Comparison of ENCODE assay signal across 10 cellular contexts in the genomic region with DNA sequence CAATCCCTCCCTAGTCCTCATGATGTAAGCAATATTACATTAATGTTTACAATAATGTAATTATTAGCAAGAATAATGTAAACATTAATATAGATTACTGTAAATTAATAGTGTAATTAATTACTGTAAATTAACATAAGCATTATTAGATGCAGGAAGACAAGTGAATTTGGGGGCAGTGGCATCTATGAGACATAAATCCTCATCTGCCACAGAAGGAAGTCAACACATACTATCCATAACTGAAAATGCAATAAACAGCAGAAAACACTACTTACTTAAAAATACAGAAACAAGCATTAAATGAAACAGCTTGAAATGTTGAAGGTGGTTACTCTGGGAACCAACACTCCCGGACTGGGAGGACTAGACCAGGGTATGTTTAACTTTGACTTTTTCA. TPM values are rescaled to one million over a fixed set of nuclear protein-coding genes. Genes with fewer than 3 reads are reported as not detected.
DNase-seq lines count a peak whose midpoint lies in the region; ATAC-seq and TF ChIP-seq lines count a peak whose summit lies in the region.
"Had no signal": no experiment of that assay in that cellular context is flagged by ENCODE, and none has a peak within 500 bp of the region (broad histone marks: within the 10 kb centered on the region; RNA-seq: fewer than 3 reads in every experiment).

No MANE protein-coding gene starts in this region.

- H3K9me2 ChIP-seq in neural cell (ENCODE audit: insufficient read depth, low read length): no peaks in the 10 kb centered on the region

- H3K27me3 ChIP-seq in BLaER1 treated with 17β-estradiol and CSF1 and Interleukin-3, amounts not matched to agents 10 nM and 100 nM: no peaks in the 10 kb centered on the region
- H3K27me3 ChIP-seq in MG63 (no peaks in the 10 kb centered on the region), neural cell (ENCODE audit: insufficient read depth, low read depth, low read length) (no peaks in the 10 kb centered on the region)

- peak overlapping the region; percentile 73 to 98 (median 88) for H3K4me2 ChIP-seq in BLaER1 treated with 17β-estradiol and CSF1 and Interleukin-3, amounts not matched to agents 10 nM and 100 nM
- peak overlapping the region; percentile 57 for H3K4me2 ChIP-seq in neural cell (ENCODE audit: low read length)

- no peak for ATAC-seq in HG03135 (IDR thresholded peaks at IDR 0.05; ENCODE audit: unreplicated experiment)

- no peaks in the 10 kb centered on the region for H3K9me3 ChIP-seq in BLaER1 treated with 17β-estradiol and CSF1 and Interleukin-3, amounts not matched to agents 10 nM and 100 nM (replicated peaks in 1 of 11)
- H3K9me3 ChIP-seq in MG63 (no peaks in the 10 kb centered on the region), neural cell (ENCODE audit: low read length) (no peaks in the 10 kb centered on the region)

- no peaks in the 10 kb centered on the region for H3K79me2 ChIP-seq in neural cell (replicated peaks; ENCODE audit: insufficient read depth, low read length)

- peak overlapping the region; percentile 76 to 93 (median 88) for H3K27ac ChIP-seq in BLaER1 treated with 17β-estradiol and CSF1 and Interleukin-3, amounts not matched to agents 10 nM and 100 nM
- peak overlapping the region in 1 of 2 donors; percentile 97 for H3K27ac ChIP-seq in coronary artery
- H3K27ac ChIP-seq in neural cell (ENCODE audit: low read length): no peak overlapping the region

- H3K9ac ChIP-seq in BLaER1 treated with 17β-estradiol and CSF1 and Interleukin-3, amounts not matched to agents 10 nM and 100 nM: peak overlapping the region; percentile 80 to 95 (median 89)
- peak overlapping the region; percentile 61 for H3K9ac ChIP-seq in neural cell (ENCODE audit: low read length)

- H3K4me3 ChIP-seq in BLaER1 treated with 17β-estradiol and CSF1 and Interleukin-3, amounts not matched to agents 10 nM and 100 nM: peak overlapping the region; percentile 70 to 91 (median 82)
- H3K4me3 ChIP-seq in MG63: peak overlapping the region; percentile 82
- H3K4me3 ChIP-seq in coronary artery: peak overlapping the region; percentile 91
- peak overlapping the region; percentile 83 for H3K4me3 ChIP-seq in neural cell (ENCODE audit: low read length)

- TF ChIP-seq RAD21 in neural cell (conservative IDR thresholded peaks at IDR 0.05): no peak

- H4K20me1 ChIP-seq in BLaER1 treated with 17β-estradiol and CSF1 and Interleukin-3, amounts not matched to agents 10 nM and 100 nM: no peaks in the 10 kb centered on the region
- no peaks in the 10 kb centered on the region for H4K20me1 ChIP-seq in neural cell (ENCODE audit: insufficient read depth)

- no peaks in the 10 kb centered on the region for H3F3A ChIP-seq in neural cell (ENCODE audit: insufficient read depth, low read length, poor library complexity, severe bottlenecking)

- peaks cover 6 to 16% (median 11%) of the 10 kb centered on the region in 11 experiments; a peak in 19 of 22 replicates for H3K36me3 ChIP-seq in BLaER1 treated with 17β-estradiol and CSF1 and Interleukin-3, amounts not matched to agents 10 nM and 100 nM
- H3K36me3 ChIP-seq in MG63 (peaks cover 6% of the 10 kb centered on the region), neural cell (ENCODE audit: insufficient read depth, low read length) (no peaks in the 10 kb centered on the region)

- peak overlapping the region; percentile 92 for H2AFZ ChIP-seq in neural cell (ENCODE audit: low read depth, low read length)

- DNase-seq in MG63 (no peak), coronary artery (ENCODE audit: low spot score) (no peak), activated gamma-delta T cell treated with Interleukin-2 at 50 U/mL for 16 hours (no peak), CD1c-positive myeloid dendritic cell (ENCODE audit: extremely low spot score) (no peak), NCI-H1105 (lab: John Stamatoyannopoulos, UW) (no peak)

- TF ChIP-seq CTCF in coronary artery (IDR thresholded peaks at IDR 0.05) (no peak), neural cell (IDR thresholded peaks at IDR 0.05; ENCODE audit: poor library complexity, severe bottlenecking) (no peak)

- no peak for TF ChIP-seq EP300 in neural cell (conservative IDR thresholded peaks at IDR 0.05; ENCODE audit: poor library complexity, severe bottlenecking)

- peaks cover 20 to 39% (median 36%) of the 10 kb centered on the region in 10 experiments for H3K4me1 ChIP-seq in BLaER1 treated with 17β-estradiol and CSF1 and Interleukin-3, amounts not matched to agents 10 nM and 100 nM

TF ChIP-seq in neural cell, 6 proteins besides CTCF, POLR2A, EP300 and RAD21:
- no peak for TF ChIP-seq EZH2 (IDR thresholded peaks at IDR 0.05; ENCODE audit: borderline replicate concordance, insufficient read depth, low read length, poor library complexity, severe bottlenecking)
- TF ChIP-seq SMC3 (conservative IDR thresholded peaks at IDR 0.05; ENCODE audit: poor library complexity): no peak
- no peak for TF ChIP-seq TAF1 (IDR thresholded peaks at IDR 0.05; ENCODE audit: low read depth)
- TF ChIP-seq, protein P1, sequence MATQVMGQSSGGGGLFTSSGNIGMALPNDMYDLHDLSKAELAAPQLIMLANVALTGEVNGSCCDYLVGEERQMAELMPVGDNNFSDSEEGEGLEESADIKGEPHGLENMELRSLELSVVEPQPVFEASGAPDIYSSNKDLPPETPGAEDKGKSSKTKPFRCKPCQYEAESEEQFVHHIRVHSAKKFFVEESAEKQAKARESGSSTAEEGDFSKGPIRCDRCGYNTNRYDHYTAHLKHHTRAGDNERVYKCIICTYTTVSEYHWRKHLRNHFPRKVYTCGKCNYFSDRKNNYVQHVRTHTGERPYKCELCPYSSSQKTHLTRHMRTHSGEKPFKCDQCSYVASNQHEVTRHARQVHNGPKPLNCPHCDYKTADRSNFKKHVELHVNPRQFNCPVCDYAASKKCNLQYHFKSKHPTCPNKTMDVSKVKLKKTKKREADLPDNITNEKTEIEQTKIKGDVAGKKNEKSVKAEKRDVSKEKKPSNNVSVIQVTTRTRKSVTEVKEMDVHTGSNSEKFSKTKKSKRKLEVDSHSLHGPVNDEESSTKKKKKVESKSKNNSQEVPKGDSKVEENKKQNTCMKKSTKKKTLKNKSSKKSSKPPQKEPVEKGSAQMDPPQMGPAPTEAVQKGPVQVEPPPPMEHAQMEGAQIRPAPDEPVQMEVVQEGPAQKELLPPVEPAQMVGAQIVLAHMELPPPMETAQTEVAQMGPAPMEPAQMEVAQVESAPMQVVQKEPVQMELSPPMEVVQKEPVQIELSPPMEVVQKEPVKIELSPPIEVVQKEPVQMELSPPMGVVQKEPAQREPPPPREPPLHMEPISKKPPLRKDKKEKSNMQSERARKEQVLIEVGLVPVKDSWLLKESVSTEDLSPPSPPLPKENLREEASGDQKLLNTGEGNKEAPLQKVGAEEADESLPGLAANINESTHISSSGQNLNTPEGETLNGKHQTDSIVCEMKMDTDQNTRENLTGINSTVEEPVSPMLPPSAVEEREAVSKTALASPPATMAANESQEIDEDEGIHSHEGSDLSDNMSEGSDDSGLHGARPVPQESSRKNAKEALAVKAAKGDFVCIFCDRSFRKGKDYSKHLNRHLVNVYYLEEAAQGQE (IDR thresholded peaks at IDR 0.05; ENCODE audit: borderline replicate concordance): no peak
- TF ChIP-seq MXI1 (conservative IDR thresholded peaks at IDR 0.05; ENCODE audit: poor library complexity, severe bottlenecking): no peak

RNA-seq across cellular contexts. Expression of a gene that starts 0.7 kb away (rescaled TPM):
- total RNA-seq in MG63 (2014; rRNA removed; shearing (Covaris generic); ENCODE audit: low replicate concordance): 37.1 and 39.2 TPM in 2 replicates
- 51.9 and 52.3 TPM in 2 replicates for polyA plus RNA-seq in neural cell
- polyA minus RNA-seq in neural cell: 28.5 and 33.7 TPM in 2 replicates

RNA-seq across cellular contexts. Expression of a gene that starts 17.1 kb away (rescaled TPM):
- 4.7 TPM in 1 of 2 replicates, not detected in the other for total RNA-seq in MG63 (2014; rRNA removed; shearing (Covaris generic); ENCODE audit: low replicate concordance)
- polyA plus RNA-seq in neural cell: 0.35 and 2.2 TPM in 2 replicates
- polyA minus RNA-seq in neural cell: 0.81 TPM in 1 of 2 replicates, not detected in the other

RNA-seq across cellular contexts. Expression of a gene that starts 52.5 kb away (rescaled TPM):
- not detected in 2 replicates for total RNA-seq in MG63 (2014; rRNA removed; shearing (Covaris generic); ENCODE audit: low replicate concordance)
- polyA plus RNA-seq in neural cell: not detected in 2 replicates
- polyA minus RNA-seq in neural cell: not detected in 2 replicates
- total RNA-seq: myocyte, SK-MEL-5 had no signal
